ENCODE assay signal across 21 cellular contexts in genomic region chr2:68564426-68564825, GRCh38.
"Had no signal": no experiment of that assay in that cellular context is flagged by ENCODE, and none has a peak within 500 bp of the region (broad histone marks: within the 10 kb centered on the region; RNA-seq: fewer than 3 reads in every experiment).

No MANE protein-coding gene starts in this region.

- DNase-seq: KBM-7, MV-4-11, NCI-H1048, NCI-H1105, NCI-H1417, NCI-H1436 treated with DMSO at 0.1 percent for 48 hours, NCI-H1694, NCI-H187 treated with DMSO at 0.1 percent for 48 hours, NCI-H2029 treated with DMSO at 0.1 percent for 48 hours, NCI-H2171 treated with DMSO at 0.1 percent for 48 hours, NCI-H345, NCI-H446 treated with DMSO at 0.1 percent for 48 hours, NCI-H510A treated with DMSO at 0.1 percent for 48 hours, NCI-H526, PC-9, Peyer's patch, SHP77 treated with DMSO at 0.1 percent for 48 hours, SJCRH30 had no signal

- H3K27me3 ChIP-seq: Peyer's patch, SJCRH30 had no signal

- H3K27ac ChIP-seq: HL-60, PC-9, Peyer's patch, SJCRH30 had no signal

- H3K4me1 ChIP-seq: Peyer's patch, SJCRH30 had no signal

- H3K36me3 ChIP-seq: Peyer's patch, SJCRH30 had no signal

- ATAC-seq: Right ventricle myocardium inferior, SK-N-SH treated with all-trans-retinoic acid at 6 μM for 48 hours had no signal

- H3K4me3 ChIP-seq: PC-9, Peyer's patch, SJCRH30 had no signal

- H3K9me3 ChIP-seq: Peyer's patch, SJCRH30 had no signal
